ENCODE assay signal across 29 cellular contexts in genomic region chr3:166630190-166630589, GRCh38.
DNase-seq lines count a peak whose midpoint lies in the region; ATAC-seq, FAIRE-seq and TF ChIP-seq lines count a peak whose summit lies in the region.
"Had no signal": no experiment of that assay in that cellular context is flagged by ENCODE, and none has a peak within 500 bp of the region (broad histone marks: within the 10 kb centered on the region; RNA-seq: fewer than 3 reads in every experiment).

No MANE protein-coding gene starts in this region.

- no peak for DNase-seq in A549 (ENCODE audit: low read depth in 1 of 2, low spot score in 1 of 2)
- DNase-seq in psoas muscle = no peak
- DNase-seq: 8988T; ACHN; AML-193; BE2C; C1 segment of cervical spinal cord; Caco-2; Calu3; CD4-positive, alpha-beta memory T cell; CD4-positive, alpha-beta T cell; CD4-positive, CD25-positive, alpha-beta regulatory T cell; CD8-positive, alpha-beta memory T cell; CD8-positive, alpha-beta T cell; COR-L47; DMS 273 treated with DMSO at 0.1 percent for 48 hours; DMS153; DMS53; DMS79; DMS79 treated with DMSO at 0.1 percent for 48 hours; DND-41; EL had no signal

- FAIRE-seq in A549 (lab: Jason Lieb, UNC) = no peak
- FAIRE-seq: D721Med had no signal

- POLR2A ChIA-PET in A549 (lab: Yijun Ruan, JAX) (no interaction called here), HEK293 (lab: Yijun Ruan, JAX) (no interaction called here)

- no peak for TF ChIP-seq EP300 in A549 (IDR thresholded peaks at IDR 0.05)

- ATAC-seq in A549 (no peak), psoas muscle (no peak), GM21528 (IDR thresholded peaks at IDR 0.05; ENCODE audit: low FRiP score, unreplicated experiment) (no peak)
- ATAC-seq: CD8-positive, alpha-beta T cell had no signal

- CTCF ChIA-PET in A549 (lab: Yijun Ruan, JAX) = no interaction called here
- CTCF ChIA-PET in HEK293 (lab: Yijun Ruan, JAX) = no interaction called here

- no peak overlapping the region for H3K4me2 ChIP-seq in A549
- H3K4me2 ChIP-seq: BLaER1; BLaER1 treated with 17β-estradiol and CSF1 and Interleukin-3, amounts not matched to agents 10 nM and 100 nM had no signal

- no peak for TF ChIP-seq RAD21 in A549 (conservative IDR thresholded peaks at IDR 0.05 in 1 of 2, IDR thresholded peaks at IDR 0.05 in 1 of 2)

- WGBS in A549 (ENCODE audit: missing lambda C conversion rate) = 5% methylated on average over 1 of the region's 1 CpG
- 71 to 92% (median 85%) methylated on average over 1 of the region's 1 CpG for WGBS in psoas muscle, 3 donors

- no peaks in the 10 kb centered on the region for H3K4me1 ChIP-seq in A549
- H3K4me1 ChIP-seq in HEK293 (ENCODE audit: control insufficient read depth, insufficient read depth, low read length) = no peaks in the 10 kb centered on the region
- no peaks in the 10 kb centered on the region for H3K4me1 ChIP-seq in psoas muscle
- H3K4me1 ChIP-seq: BE2C; BLaER1; BLaER1 treated with 17β-estradiol and CSF1 and Interleukin-3, amounts not matched to agents 10 nM and 100 nM; Caco-2 had no signal

- no peak for TF ChIP-seq POLR2A in A549 (IDR thresholded peaks at IDR 0.05; ENCODE audit: low read length)

- intact Hi-C loops in psoas muscle (cut with DNase I) = no loop called here

- H3K27me3 ChIP-seq in psoas muscle (ENCODE audit: insufficient read depth in 3 of 3, low read length in 2 of 3) = no peaks in the 10 kb centered on the region
- H3K27me3 ChIP-seq: BE2C; BLaER1; BLaER1 treated with 17β-estradiol and CSF1 and Interleukin-3, amounts not matched to agents 10 nM and 100 nM had no signal

- TF ChIP-seq CTCF in A549 (IDR thresholded peaks at IDR 0.05) = no peak
- TF ChIP-seq CTCF in HEK293 (tag by site-specific recombination; IDR thresholded peaks at IDR 0.05) = no peak
- no peak for TF ChIP-seq CTCF in psoas muscle (IDR thresholded peaks at IDR 0.05)

- no peaks in the 10 kb centered on the region for H3K9me3 ChIP-seq in A549
- H3K9me3 ChIP-seq in HEK293 (ENCODE audit: control insufficient read depth, insufficient read depth, low read depth, low read length) = no peaks in the 10 kb centered on the region
- peaks cover 4% of the 10 kb centered on the region for H3K9me3 ChIP-seq in psoas muscle
- H3K9me3 ChIP-seq: BE2C; BLaER1; BLaER1 treated with 17β-estradiol and CSF1 and Interleukin-3, amounts not matched to agents 10 nM and 100 nM; Caco-2 had no signal

- no peak overlapping the region for H3K27ac ChIP-seq in A549
- no peak overlapping the region for H3K27ac ChIP-seq in HEK293 (ENCODE audit: extremely low read depth, low read depth, low read length)
- H3K27ac ChIP-seq in psoas muscle = no peak overlapping the region
- H3K27ac ChIP-seq: 22Rv1; BLaER1; BLaER1 treated with 17β-estradiol and CSF1 and Interleukin-3, amounts not matched to agents 10 nM and 100 nM; C4-2B had no signal

- no peak overlapping the region for H3K4me3 ChIP-seq in A549
- H3K4me3 ChIP-seq in HEK293 (ENCODE audit: low read depth, low read length) = no peak overlapping the region
- no peak overlapping the region for H3K4me3 ChIP-seq in psoas muscle
- H3K4me3 ChIP-seq: BLaER1; BLaER1 treated with 17β-estradiol and CSF1 and Interleukin-3, amounts not matched to agents 10 nM and 100 nM had no signal

- H3K36me3 ChIP-seq in HEK293 (ENCODE audit: control insufficient read depth in 2 of 2, insufficient read depth in 1 of 2, low read length in 2 of 2) (no peaks in the 10 kb centered on the region), psoas muscle (ENCODE audit: insufficient read depth in 1 of 2, low read depth in 1 of 2) (no peaks in the 10 kb centered on the region)
- H3K36me3 ChIP-seq: BE2C; BLaER1; BLaER1 treated with 17β-estradiol and CSF1 and Interleukin-3, amounts not matched to agents 10 nM and 100 nM had no signal

TF ChIP-seq in A549, 52 proteins besides CTCF, POLR2A, EP300 and RAD21:
- TF ChIP-seq HDAC2 (IDR thresholded peaks at IDR 0.05) (no peak), ZNF302 (CRISPR knock-in tag; IDR thresholded peaks at IDR 0.05) (no peak), ZC3H11A (IDR thresholded peaks at IDR 0.05) (peak; percentile 51), JUN (IDR thresholded peaks at IDR 0.05) (no peak)
TF ChIP-seq in A549: peak in this region for 1.

TF ChIP-seq in HEK293, 187 proteins besides CTCF, POLR2A, EP300 and RAD21 (continues in another document):
- TF ChIP-seq ZBTB8A (tag by site-specific recombination; IDR thresholded peaks at IDR 0.05) (peak; percentile 50; the same call in 1 of the 2 replicates), ZNF202 (tag by site-specific recombination; IDR thresholded peaks at IDR 0.05; ENCODE audit: borderline replicate concordance) (peak; percentile 73; the same call in 1 of the 2 replicates), ZNF518A (tag by site-specific recombination; conservative IDR thresholded peaks at IDR 0.05; ENCODE audit: low read depth) (peak; percentile 64), ZNF423 (tag by site-specific recombination; IDR thresholded peaks at IDR 0.05) (no peak), ZNF623 (tag by site-specific recombination; IDR thresholded peaks at IDR 0.05) (peak; percentile 37; the same call in 1 of the 2 replicates), ZNF792 (tag by site-specific recombination; IDR thresholded peaks at IDR 0.05) (no peak), HIC1 (tag by site-specific recombination; IDR thresholded peaks at IDR 0.05) (no peak), ZNF140 (tag by site-specific recombination; IDR thresholded peaks at IDR 0.05) (peak; percentile 71; the same call in 1 of the 2 replicates), ZNF548 (tag by site-specific recombination; IDR thresholded peaks at IDR 0.05) (no peak)
